In genomic region chr10:125554753-125555152, GRCh38 we compare ENCODE assay signal across 27 cellular contexts.
"Had no signal": no experiment of that assay in that cellular context is flagged by ENCODE, and none has a peak within 500 bp of the region (broad histone marks: within the 10 kb centered on the region; RNA-seq: fewer than 3 reads in every experiment).

No MANE protein-coding gene starts in this region.

- H3K4me1 Mint-ChIP-seq: naive B cell; stimulated activated memory B cell treated with anti-CD40 and anti-IgM and Interleukin-4, amounts not matched to agents 10 μg/mL and 1 μg/mL and 100 μg/mL, for 72 hours; stimulated activated naive CD8-positive, alpha-beta T cell treated with anti-CD3 and anti-CD28 coated beads, Interleukin-15, amount 100 ng/mL, for 72 hours had no signal

- H3K36me3 Mint-ChIP-seq: immature natural killer cell; mesothelial cell of epicardium; naive B cell; natural killer cell treated with Interleukin-12 subunit alpha and Interleukin-12 subunit beta and Interleukin-15 and Interleukin-18, amount 100 ng/mL, for 72 hours; stimulated activated memory B cell treated with anti-CD40 and anti-IgM and Interleukin-4, amounts not matched to agents 10 μg/mL and 1 μg/mL and 100 μg/mL, for 72 hours; type B pancreatic cell had no signal

- H3K4me1 ChIP-seq: left lung, lower lobe of right lung, right atrium auricular region, right lobe of liver, tibial nerve, uterus had no signal

- H3K4me3 Mint-ChIP-seq: immature natural killer cell; mesothelial cell of epicardium; natural killer cell treated with Interleukin-12 subunit alpha and Interleukin-12 subunit beta and Interleukin-15 and Interleukin-18, amount 100 ng/mL, for 72 hours; stimulated activated memory B cell treated with anti-CD40 and anti-IgM and Interleukin-4, amounts not matched to agents 10 μg/mL and 1 μg/mL and 100 μg/mL, for 72 hours; stimulated activated naive CD8-positive, alpha-beta T cell treated with anti-CD3 and anti-CD28 coated beads, Interleukin-15, amount 100 ng/mL, for 72 hours; type B pancreatic cell had no signal

- H3K27me3 ChIP-seq: ovary, right atrium auricular region, right lobe of liver, tibial nerve, uterus had no signal

- DNase-seq: hypothalamus; immature natural killer cell; kidney; left colon; left lung; lower lobe of right lung; mammary epithelial cell; mesenchymal stem cell; naive B cell; ovary; right lobe of liver; stimulated activated CD4-positive, alpha-beta T cell treated with anti-CD3 and anti-CD28 coated beads, Interleukin-1b, Interleukin-23, amount 100 ng/mL, for 48 hours; stimulated activated CD4-positive, alpha-beta T cell treated with anti-CD3 and anti-CD28 coated beads, Interleukin-2, amount 100 ng/mL, for 48 hours; stimulated activated CD4-positive, alpha-beta T cell treated with anti-CD3 and anti-CD28 coated beads, Interleukin-4, amount 100 ng/mL, for 4 hours; stimulated activated CD8-positive, alpha-beta memory T cell treated with anti-CD3 and anti-CD28 coated beads, Interleukin-4, amount 100 ng/mL, for 48 hours; stimulated activated naive CD4-positive, alpha-beta T cell treated with Interleukin-2 at 50 U/mL for 16 hours; stimulated activated naive CD8-positive, alpha-beta T cell treated with anti-CD3 and anti-CD28 coated beads, Interleukin-15, amount 100 ng/mL, for 72 hours; substantia nigra; uterus had no signal

- H3K9me3 Mint-ChIP-seq: natural killer cell treated with Interleukin-12 subunit alpha and Interleukin-12 subunit beta and Interleukin-15 and Interleukin-18, amount 100 ng/mL, for 72 hours; type B pancreatic cell had no signal

- H3K36me3 ChIP-seq: left lung, lower lobe of right lung, ovary, right atrium auricular region, right lobe of liver, tibial nerve, uterus had no signal

- H3K9me3 ChIP-seq: right lobe of liver, uterus had no signal

- ATAC-seq: left colon; left lung; natural killer cell treated with Interleukin-12 subunit alpha and Interleukin-12 subunit beta and Interleukin-15 and Interleukin-18, amount 100 ng/mL, for 72 hours; right lobe of liver; stimulated activated memory B cell treated with anti-CD40 and anti-IgM and Interleukin-4, amounts not matched to agents 10 μg/mL and 1 μg/mL and 100 μg/mL, for 72 hours; stimulated activated naive CD8-positive, alpha-beta T cell treated with anti-CD3 and anti-CD28 coated beads, Interleukin-15, amount 100 ng/mL, for 72 hours had no signal

- H3K27ac ChIP-seq: left lung, lower lobe of right lung, ovary, right atrium auricular region, right lobe of liver, tibial nerve, uterus had no signal

- H3K27ac Mint-ChIP-seq: immature natural killer cell; mesothelial cell of epicardium; naive B cell; natural killer cell treated with Interleukin-12 subunit alpha and Interleukin-12 subunit beta and Interleukin-15 and Interleukin-18, amount 100 ng/mL, for 72 hours; progenitor cell of endocrine pancreas; stimulated activated memory B cell treated with anti-CD40 and anti-IgM and Interleukin-4, amounts not matched to agents 10 μg/mL and 1 μg/mL and 100 μg/mL, for 72 hours; stimulated activated naive CD8-positive, alpha-beta T cell treated with anti-CD3 and anti-CD28 coated beads, Interleukin-15, amount 100 ng/mL, for 72 hours; type B pancreatic cell had no signal

- H3K4me2 ChIP-seq: smooth muscle cell had no signal

- H3K4me3 ChIP-seq: left lung, lower lobe of right lung, ovary, right atrium auricular region, right lobe of liver, smooth muscle cell, tibial nerve, uterus had no signal
